In the genomic region with DNA sequence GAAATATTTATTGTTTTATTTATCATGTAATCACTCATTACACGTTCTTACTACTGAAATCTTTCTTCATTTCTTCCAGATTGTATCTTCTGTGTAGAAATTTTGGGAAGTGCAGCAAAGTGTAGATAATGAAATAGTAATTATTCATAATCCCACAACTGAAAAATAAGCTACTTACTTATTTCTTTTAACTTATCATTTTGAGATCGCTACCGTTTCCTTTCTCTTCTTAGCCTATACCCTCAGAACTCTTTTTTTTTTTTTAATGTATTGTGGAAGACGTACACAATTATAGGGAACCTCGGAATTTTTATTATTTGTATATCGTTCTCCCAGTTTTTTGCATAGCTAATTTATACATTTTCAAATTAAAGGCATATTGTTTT, we compare ENCODE assay signal across 10 cellular contexts. TPM values are rescaled to one million over a fixed set of nuclear protein-coding genes. Genes with fewer than 3 reads are reported as not detected.
A peak's percentile ranks its signal among the peaks of the same experiment; 100 is the strongest.
DNase-seq lines count a peak whose midpoint lies in the region; ATAC-seq and TF ChIP-seq lines count a peak whose summit lies in the region.
"Had no signal": no experiment of that assay in that cellular context is flagged by ENCODE, and none has a peak within 500 bp of the region (broad histone marks: within the 10 kb centered on the region; RNA-seq: fewer than 3 reads in every experiment).

No MANE protein-coding gene starts in this region.

- H3K9me3 Mint-ChIP-seq in CD8-positive, alpha-beta T cell = no peaks in the 10 kb centered on the region
- H3K9me3 Mint-ChIP-seq: IgD-negative memory B cell had no signal

- H3K9ac ChIP-seq in PC-3 (ENCODE audit: low read length) = peak overlapping the region; percentile 90

- no peaks in the 10 kb centered on the region for H3F3A ChIP-seq in PC-3 (ENCODE audit: low read length, unreplicated experiment)

- no peak overlapping the region for H3K27ac Mint-ChIP-seq in CD8-positive, alpha-beta T cell
- H3K27ac Mint-ChIP-seq: IgD-negative memory B cell had no signal

- TF ChIP-seq CTCF in CD8-positive, alpha-beta T cell (IDR thresholded peaks at IDR 0.05) = no peak
- TF ChIP-seq CTCF in PC-3 (conservative IDR thresholded peaks at IDR 0.05; ENCODE audit: low read depth, low read length) (no peak), fibroblast of mammary gland (conservative IDR thresholded peaks at IDR 0.05; ENCODE audit: control insufficient read depth, insufficient read depth, low read depth, low read length) (no peak), psoas muscle (IDR thresholded peaks at IDR 0.05) (no peak)

- H3K4me2 ChIP-seq in PC-3 (ENCODE audit: low read length) = peak overlapping the region; percentile 86

- peaks cover 26% of the 10 kb centered on the region for H3K4me1 Mint-ChIP-seq in CD8-positive, alpha-beta T cell (ENCODE audit: low read depth)

- no peak for DNase-seq in CD8-positive, alpha-beta T cell
- no peak for DNase-seq in PC-3
- no peak for DNase-seq in fibroblast of mammary gland (ENCODE audit: low read depth)
- no peak for DNase-seq in psoas muscle
- DNase-seq in caudate nucleus (lab: John Stamatoyannopoulos, UW) = no peak
- DNase-seq in GF-D8 (lab: John Stamatoyannopoulos, UW) = no peak
- DNase-seq in NCI-H524 treated with DMSO at 0.1 percent for 48 hours (lab: John Stamatoyannopoulos, UW) = no peak
- DNase-seq in activated gamma-delta T cell treated with Interleukin-2 at 50 U/mL for 16 hours = no peak

- WGBS in psoas muscle, 3 donors = 12 to 24% (median 21%) methylated on average over 6 of the region's 6 CpGs

- H3K36me3 ChIP-seq in CD8-positive, alpha-beta T cell (ENCODE audit: insufficient read depth, low read length) = no peaks in the 10 kb centered on the region
- H3K36me3 ChIP-seq in PC-3 (ENCODE audit: low read depth, low read length) = peaks cover 11% of the 10 kb centered on the region
- H3K36me3 ChIP-seq in psoas muscle (ENCODE audit: insufficient read depth in 1 of 2, low read depth in 1 of 2) = peaks cover 0 to 17% of the 10 kb centered on the region in 2 donors

- no peaks in the 10 kb centered on the region for H3K9me2 ChIP-seq in PC-3 (replicated peaks; ENCODE audit: low read length)

- peak overlapping the region; percentile 89 for H2AFZ ChIP-seq in PC-3 (ENCODE audit: low read length)

- CTCF ChIA-PET in CD8-positive, alpha-beta T cell (lab: Charles Lee) = interaction anchor here (0.9 to 1.5 kb wide), 2 partner anchors 23 to 91 kb away, joined by 3 to 5 read pairs; no protein-coding TSS in a partner anchor
- CTCF ChIA-PET in PC-3 (lab: Charles Lee) = interaction anchor here (0.6 to 0.8 kb wide), 2 partner anchors 91 to 109 kb away, joined by 4 to 10 read pairs; no protein-coding TSS in a partner anchor

- peaks cover 44% of the 10 kb centered on the region for H3K79me2 ChIP-seq in PC-3 (ENCODE audit: low read length)

- H4K20me1 ChIP-seq in PC-3 (ENCODE audit: low read length) = peaks cover 8% of the 10 kb centered on the region

- peak overlapping the region; percentile 75 for H3K4me3 ChIP-seq in CD8-positive, alpha-beta T cell (ENCODE audit: low read depth, low read length)
- H3K4me3 ChIP-seq in PC-3 (ENCODE audit: low read length) (peak overlapping the region; percentile 77), fibroblast of mammary gland (ENCODE audit: control insufficient read depth, low read depth, low read length) (peak overlapping the region; percentile 78), psoas muscle (peak overlapping the region; percentile 92)

- H3K9me3 ChIP-seq in CD8-positive, alpha-beta T cell (ENCODE audit: low read length) = no peaks in the 10 kb centered on the region
- H3K9me3 ChIP-seq in PC-3 (ENCODE audit: low read length) = no peaks in the 10 kb centered on the region
- H3K9me3 ChIP-seq in psoas muscle = no peaks in the 10 kb centered on the region

- H3K27me3 ChIP-seq in CD8-positive, alpha-beta T cell (ENCODE audit: insufficient read depth, low read length) = peaks cover 5% of the 10 kb centered on the region
- no peaks in the 10 kb centered on the region for H3K27me3 ChIP-seq in PC-3 (ENCODE audit: low read length)
- peaks cover 0 to 3% (median 0%) of the 10 kb centered on the region in 3 donors for H3K27me3 ChIP-seq in psoas muscle (ENCODE audit: insufficient read depth in 3 of 3, low read length in 2 of 3)

- H3K36me3 Mint-ChIP-seq in CD8-positive, alpha-beta T cell = peaks cover 15% of the 10 kb centered on the region

- TSS peak; percentile 89 for BruUV-seq in PC-3 (replicated peaks; lab: Mats Ljungman, UMichigan)

- no peak overlapping the region for H3K4me3 Mint-ChIP-seq in CD8-positive, alpha-beta T cell

- H3K4me1 ChIP-seq in CD8-positive, alpha-beta T cell (ENCODE audit: insufficient read depth, low read length) = peaks cover 11% of the 10 kb centered on the region
- peaks cover 20% of the 10 kb centered on the region for H3K4me1 ChIP-seq in PC-3 (ENCODE audit: insufficient read depth, low read length)
- peaks cover 23% of the 10 kb centered on the region for H3K4me1 ChIP-seq in psoas muscle

- intact Hi-C loops in CD8-positive, alpha-beta T cell (cut with DNase I, micrococcal nuclease) = loop anchor here in 1 of 2 experiments (5.0 kb wide), 2 partner anchors 122 to 1737 kb away; partner anchors contain the start of genes CEP170, CHML, OPN3 and SDCCAG8
- intact Hi-C loops in PC-3 (cut with micrococcal nuclease) (no loop called here), psoas muscle (cut with DNase I) (no loop called here)

- ATAC-seq in CD8-positive, alpha-beta T cell = no peak
- ATAC-seq in PC-3 (no peak), psoas muscle (no peak)

- peak overlapping the region; percentile 64 for H3K27ac ChIP-seq in CD8-positive, alpha-beta T cell (ENCODE audit: low read depth, low read length)
- H3K27ac ChIP-seq in PC-3 (ENCODE audit: low read length) (0 out of 2 replicates have a peak overlapping the region, but pooled peaks have one; percentile 3), psoas muscle (peak overlapping the region; percentile 87), caudate nucleus (ENCODE audit: low read depth, low read length) (no peak overlapping the region)

- peaks cover 25% of the 10 kb centered on the region for H3K27me3 Mint-ChIP-seq in CD8-positive, alpha-beta T cell (ENCODE audit: low read depth)
- H3K27me3 Mint-ChIP-seq: IgD-negative memory B cell had no signal

- POLR2A ChIA-PET in CD8-positive, alpha-beta T cell (lab: Charles Lee) = interaction anchor here (0.6 to 1.4 kb wide), 5 partner anchors 12 to 1735 kb away, joined by 3 to 4 read pairs (median 3); partner anchors contain the start of genes CEP170, EXO1 and KMO
- POLR2A ChIA-PET in PC-3 (lab: Charles Lee; ENCODE audit: unreplicated experiment) = interaction anchor here (0.5 to 0.7 kb wide), 4 partner anchors 85 to 301 kb away, joined by 3 to 11 read pairs (median 8); no protein-coding TSS in a partner anchor

RNA-seq across cellular contexts. Expression of gene FH, which starts 0.5 kb away (rescaled TPM):
- total RNA-seq in CD8-positive, alpha-beta T cell = 10 to 100 TPM; 12.1 to 14.0 TPM
- total RNA-seq in PC-3 (2014; rRNA removed) = 161 and 201 TPM in 2 replicates
- total RNA-seq in psoas muscle = 100 to 1,000 TPM; 111 to 164 (median 140) TPM
- 100 to 1,000 TPM; 105 to 124 (median 105) TPM for polyA plus RNA-seq in psoas muscle

RNA-seq across cellular contexts. Expression of gene KMO, which starts 12.1 kb away (rescaled TPM):
- total RNA-seq in CD8-positive, alpha-beta T cell = not detected
- 0.29 and 1.2 TPM in 2 replicates for total RNA-seq in PC-3 (2014; rRNA removed)
- under 1 TPM in 2 of 4 donors, not detected in 2; 0.06 to 0.21 TPM for total RNA-seq in psoas muscle
- polyA plus RNA-seq in psoas muscle = under 1 TPM; 0.03 to 0.08 (median 0.04) TPM
- total RNA-seq: glomerular endothelial cell had no signal

Comparison
In these comparisons a context has a peak if more than half of its experiments do, and no peak if none do; other contexts are left out.
1. RNA of gene FH, which starts 0.5 kb away (total RNA-seq): 161 to 201 TPM in PC-3 and 111 to 164 TPM in psoas muscle; 12.1 to 14.0 TPM in CD8-positive, alpha-beta T cell; every median in the first group is over 4 times any median in the second.
2. Peak in every context shown above with its lines, with median percentiles within 50 percentile points of each other: H3K4me3 ChIP-seq.